In genomic region chr9:98767196-98767595, GRCh38 we compare ENCODE assay signal across 6 cellular contexts.
"Had no signal": no experiment of that assay in that cellular context is flagged by ENCODE, and none has a peak within 500 bp of the region (broad histone marks: within the 10 kb centered on the region; RNA-seq: fewer than 3 reads in every experiment).

No MANE protein-coding gene starts in this region.

- H3K4me3 Mint-ChIP-seq: GM23338, H9, IgD-negative memory B cell had no signal

- ATAC-seq: GM23338, HepG2 had no signal

- H3K4me1 Mint-ChIP-seq: GM23338, H9, IgD-negative memory B cell had no signal

- H3K27ac Mint-ChIP-seq: GM23338, IgD-negative memory B cell had no signal

- H3K27ac ChIP-seq: HL-60 had no signal

- H3K27me3 Mint-ChIP-seq: IgD-negative memory B cell had no signal

- H3K4me3 ChIP-seq: GM23338 had no signal

- DNase-seq: H9, HCEC 1CT had no signal

- H3K9me3 Mint-ChIP-seq: GM23338, H9 had no signal
